28 cellular contexts compared by ENCODE assay signal in genomic region chr2:189899101-189899500, GRCh38.
"Had no signal": no experiment of that assay in that cellular context is flagged by ENCODE, and none has a peak within 500 bp of the region (broad histone marks: within the 10 kb centered on the region; RNA-seq: fewer than 3 reads in every experiment).

No MANE protein-coding gene starts in this region.

- H3K9me3 ChIP-seq: breast epithelium, esophagus muscularis mucosa, heart right ventricle, psoas muscle, right atrium auricular region, tibial nerve had no signal

- H3K27me3 Mint-ChIP-seq: activated CD4-positive, alpha-beta memory T cell treated with anti-CD3 and anti-CD28 coated beads for 36 hours had no signal

- H2AFZ ChIP-seq: parathyroid adenoma had no signal

- H3K79me2 ChIP-seq: parathyroid adenoma had no signal

- H3K4me3 ChIP-seq: breast epithelium, esophagus muscularis mucosa, heart right ventricle, psoas muscle, right atrium auricular region, tibial nerve had no signal

- H3K27ac ChIP-seq: breast epithelium, esophagus muscularis mucosa, heart right ventricle, parathyroid adenoma, psoas muscle, right atrium auricular region, tibial nerve had no signal

- H3K4me3 Mint-ChIP-seq: activated CD4-positive, alpha-beta memory T cell treated with anti-CD3 and anti-CD28 coated beads for 36 hours; activated CD4-positive, alpha-beta T cell treated with anti-CD3 and anti-CD28 coated beads, Interleukin-2, amount 10 ng/mL, durations not matched to agents 24 days and 14 days; activated T-cell treated with anti-CD3 and anti-CD28 coated beads, Interleukin-2, amount 50 U/mL, for 24 hours; central memory CD8-positive, alpha-beta T cell; memory B cell; naive thymus-derived CD8-positive, alpha-beta T cell; neural crest cell; T-helper 1 cell treated with Interleukin-12 subunit alpha and Interleukin-12 subunit beta and Interleukin-4 antibody, amounts not matched to agents 30 μg/mL and 1 μg/mL, for 36 hours had no signal

- H3K4me1 ChIP-seq: breast epithelium, esophagus muscularis mucosa, heart right ventricle, parathyroid adenoma, psoas muscle, right atrium auricular region, tibial nerve had no signal

- DNase-seq: activated CD4-positive, alpha-beta memory T cell treated with anti-CD3 and anti-CD28 coated beads for 36 hours; activated CD4-positive, alpha-beta T cell treated with anti-CD3 and anti-CD28 coated beads, Interleukin-2, amount 10 ng/mL, durations not matched to agents 24 days and 14 days; activated CD4-positive, CD25-positive, alpha-beta regulatory T cell treated with anti-CD3 and anti-CD28 coated beads, Interleukin-2, amount 50 U/mL, for 72 hours; activated CD8-positive, alpha-beta memory T cell treated with anti-CD3 and anti-CD28 coated beads, Interleukin-2, amount 50 U/mL, for 48 hours; activated gamma-delta T cell treated with Interleukin-2 at 50 U/mL for 16 hours; activated naive CD4-positive, alpha-beta T cell treated with anti-CD3 and anti-CD28 coated beads, Interleukin-2, amount 50 U/mL, for 16 hours; activated T-cell treated with anti-CD3 and anti-CD28 coated beads, Interleukin-2, amount 50 U/mL, for 24 hours; amygdala; dermis blood vessel endothelial cell; effector CD4-positive, alpha-beta T cell; foreskin melanocyte; heart right ventricle; islet precursor cell; midbrain; naive thymus-derived CD8-positive, alpha-beta T cell; nucleus accumbens; psoas muscle; stimulated activated naive CD4-positive, alpha-beta T cell treated with Interleukin-2 at 50 U/mL for 16 hours; T1000 had no signal

- H3K4me1 Mint-ChIP-seq: activated CD4-positive, alpha-beta T cell treated with anti-CD3 and anti-CD28 coated beads, Interleukin-2, amount 10 ng/mL, durations not matched to agents 24 days and 14 days; central memory CD8-positive, alpha-beta T cell; memory B cell; naive thymus-derived CD8-positive, alpha-beta T cell; neural crest cell had no signal

- H3K9me3 Mint-ChIP-seq: activated CD4-positive, alpha-beta memory T cell treated with anti-CD3 and anti-CD28 coated beads for 36 hours; activated CD4-positive, alpha-beta T cell treated with anti-CD3 and anti-CD28 coated beads, Interleukin-2, amount 10 ng/mL, durations not matched to agents 24 days and 14 days; activated T-cell treated with anti-CD3 and anti-CD28 coated beads, Interleukin-2, amount 50 U/mL, for 24 hours; central memory CD8-positive, alpha-beta T cell; memory B cell; naive thymus-derived CD8-positive, alpha-beta T cell; neural crest cell; T-helper 1 cell treated with Interleukin-12 subunit alpha and Interleukin-12 subunit beta and Interleukin-4 antibody, amounts not matched to agents 30 μg/mL and 1 μg/mL, for 36 hours had no signal

- H3K9ac ChIP-seq: parathyroid adenoma had no signal

- H3K36me3 ChIP-seq: breast epithelium, esophagus muscularis mucosa, heart right ventricle, right atrium auricular region, tibial nerve had no signal

- H3K27me3 ChIP-seq: breast epithelium, esophagus muscularis mucosa, right atrium auricular region, tibial nerve had no signal

- H3K27ac Mint-ChIP-seq: activated CD4-positive, alpha-beta memory T cell treated with anti-CD3 and anti-CD28 coated beads for 36 hours; activated CD4-positive, alpha-beta T cell treated with anti-CD3 and anti-CD28 coated beads, Interleukin-2, amount 10 ng/mL, durations not matched to agents 24 days and 14 days; activated T-cell treated with anti-CD3 and anti-CD28 coated beads, Interleukin-2, amount 50 U/mL, for 24 hours; memory B cell; naive thymus-derived CD8-positive, alpha-beta T cell; T-helper 1 cell treated with Interleukin-12 subunit alpha and Interleukin-12 subunit beta and Interleukin-4 antibody, amounts not matched to agents 30 μg/mL and 1 μg/mL, for 36 hours had no signal

- H3K36me3 Mint-ChIP-seq: activated CD4-positive, alpha-beta memory T cell treated with anti-CD3 and anti-CD28 coated beads for 36 hours; memory B cell; naive thymus-derived CD8-positive, alpha-beta T cell had no signal

- ATAC-seq: heart right ventricle; naive thymus-derived CD8-positive, alpha-beta T cell; psoas muscle had no signal
